ENCODE assay signal across 9 cellular contexts in genomic region chrX:65723706-65724105, GRCh38. TPM values are rescaled to one million over a fixed set of nuclear protein-coding genes. Genes with fewer than 3 reads are reported as not detected.
DNase-seq lines count a peak whose midpoint lies in the region; ATAC-seq and TF ChIP-seq lines count a peak whose summit lies in the region.
"Had no signal": no experiment of that assay in that cellular context is flagged by ENCODE, and none has a peak within 500 bp of the region (broad histone marks: within the 10 kb centered on the region; RNA-seq: fewer than 3 reads in every experiment).

No MANE protein-coding gene starts in this region.

- H3K36me3 ChIP-seq in heart right ventricle = peaks cover 0 to 46% (median 4%) of the 10 kb centered on the region in 9 donors
- peaks cover 7% of the 10 kb centered on the region for H3K36me3 ChIP-seq in right atrium auricular region

- H3K27me3 Mint-ChIP-seq in activated naive CD4-positive, alpha-beta T cell treated with anti-CD3 and anti-CD28 coated beads, Interleukin-2, amount 50 U/mL, for 24 hours = no peaks in the 10 kb centered on the region
- peaks cover 0 to 3% of the 10 kb centered on the region in 2 donors for H3K27me3 Mint-ChIP-seq in stimulated activated naive B cell treated with anti-CD40 and anti-IgM and Interleukin-4, amounts not matched to agents 10 μg/mL and 1 μg/mL and 100 μg/mL, for 72 hours

- intact Hi-C loops in heart right ventricle (cut with DNase I) = loop anchor here in 2 of 10 donors (5.0 to 10.0 kb wide), 2 partner anchors 49 to 126 kb away; no protein-coding TSS in a partner anchor
- intact Hi-C loops in lower leg skin (cut with DNase I; ENCODE audit: low total_unique reads) = loop anchor here (10.0 kb wide), 1 partner anchor 139 kb away; no protein-coding TSS in a partner anchor

- H3K36me3 Mint-ChIP-seq in activated naive CD4-positive, alpha-beta T cell treated with anti-CD3 and anti-CD28 coated beads, Interleukin-2, amount 50 U/mL, for 24 hours = peaks cover 18% of the 10 kb centered on the region
- peaks cover 31 to 48% of the 10 kb centered on the region in 2 donors for H3K36me3 Mint-ChIP-seq in stimulated activated naive B cell treated with anti-CD40 and anti-IgM and Interleukin-4, amounts not matched to agents 10 μg/mL and 1 μg/mL and 100 μg/mL, for 72 hours

- DNase-seq in heart right ventricle (no peak), right atrium auricular region (ENCODE audit: low spot score) (no peak), NCI-H1092 (lab: John Stamatoyannopoulos, UW) (no peak), C1 segment of cervical spinal cord (lab: John Stamatoyannopoulos, UW) (no peak), lower leg skin (ENCODE audit: low spot score in 2 of 2) (no peak)
- peak; percentile 44 for DNase-seq in stimulated activated naive B cell treated with anti-CD40 and anti-IgM and Interleukin-4, amounts not matched to agents 10 μg/mL and 1 μg/mL and 100 μg/mL, for 72 hours

- no peaks in the 10 kb centered on the region for H3K9me3 Mint-ChIP-seq in activated naive CD4-positive, alpha-beta T cell treated with anti-CD3 and anti-CD28 coated beads, Interleukin-2, amount 50 U/mL, for 24 hours
- peaks cover 3% of the 10 kb centered on the region in 2 donors for H3K9me3 Mint-ChIP-seq in stimulated activated naive B cell treated with anti-CD40 and anti-IgM and Interleukin-4, amounts not matched to agents 10 μg/mL and 1 μg/mL and 100 μg/mL, for 72 hours

- H3K27ac ChIP-seq in heart right ventricle (peak overlapping the region in 6 of 10 donors; percentile 12 to 67 (median 36)), right atrium auricular region (no peak overlapping the region)

- ATAC-seq in heart right ventricle (peak in 3 of 8 donors; percentile 8 to 39 (median 18)), HG03135 (IDR thresholded peaks at IDR 0.05; ENCODE audit: unreplicated experiment) (peak; percentile 54)
- peak; percentile 92 to 95 for ATAC-seq in stimulated activated naive B cell treated with anti-CD40 and anti-IgM and Interleukin-4, amounts not matched to agents 10 μg/mL and 1 μg/mL and 100 μg/mL, for 72 hours (replicated peaks)

- no peak for TF ChIP-seq CTCF in heart right ventricle (IDR thresholded peaks at IDR 0.05)
- TF ChIP-seq CTCF in right atrium auricular region (IDR thresholded peaks at IDR 0.05) = no peak
- no peak for TF ChIP-seq CTCF in lower leg skin (IDR thresholded peaks at IDR 0.05)

- H3K27ac Mint-ChIP-seq in activated naive CD4-positive, alpha-beta T cell treated with anti-CD3 and anti-CD28 coated beads, Interleukin-2, amount 50 U/mL, for 24 hours = peak overlapping the region; percentile 88
- peak overlapping the region; percentile 82 for H3K27ac Mint-ChIP-seq in stimulated activated naive B cell treated with anti-CD40 and anti-IgM and Interleukin-4, amounts not matched to agents 10 μg/mL and 1 μg/mL and 100 μg/mL, for 72 hours

- H3K4me3 Mint-ChIP-seq in activated naive CD4-positive, alpha-beta T cell treated with anti-CD3 and anti-CD28 coated beads, Interleukin-2, amount 50 U/mL, for 24 hours = peak overlapping the region; percentile 55
- H3K4me3 Mint-ChIP-seq in stimulated activated naive B cell treated with anti-CD40 and anti-IgM and Interleukin-4, amounts not matched to agents 10 μg/mL and 1 μg/mL and 100 μg/mL, for 72 hours = peak overlapping the region; percentile 24 to 28
- H3K4me3 Mint-ChIP-seq: neural crest cell had no signal

- H3K4me3 ChIP-seq in heart right ventricle (no peak overlapping the region), right atrium auricular region (no peak overlapping the region), lower leg skin (ENCODE audit: low read depth, poor library complexity, severe bottlenecking) (no peak overlapping the region)

- H3K9me3 ChIP-seq in heart right ventricle (no peaks in the 10 kb centered on the region), right atrium auricular region (no peaks in the 10 kb centered on the region)

- peaks cover 0 to 83% (median 38%) of the 10 kb centered on the region in 9 donors for H3K4me1 ChIP-seq in heart right ventricle
- H3K4me1 ChIP-seq in right atrium auricular region = peaks cover 0 to 11% of the 10 kb centered on the region in 2 donors

- TF ChIP-seq POLR2A in lower leg skin (IDR thresholded peaks at IDR 0.05) = no peak

- WGBS in heart right ventricle, 2 donors = 28 to 50% methylated on average over 2 of the region's 2 CpGs
- 45 to 67% methylated on average over 2 of the region's 2 CpGs for WGBS in lower leg skin, 2 donors

- peaks cover 85% of the 10 kb centered on the region for H3K4me1 Mint-ChIP-seq in activated naive CD4-positive, alpha-beta T cell treated with anti-CD3 and anti-CD28 coated beads, Interleukin-2, amount 50 U/mL, for 24 hours
- peaks cover 50 to 72% of the 10 kb centered on the region in 2 donors for H3K4me1 Mint-ChIP-seq in stimulated activated naive B cell treated with anti-CD40 and anti-IgM and Interleukin-4, amounts not matched to agents 10 μg/mL and 1 μg/mL and 100 μg/mL, for 72 hours

- H3K27me3 ChIP-seq in heart right ventricle (peaks cover 0 to 5% (median 0%) of the 10 kb centered on the region in 7 donors), right atrium auricular region (no peaks in the 10 kb centered on the region)

RNA-seq across cellular contexts. Expression of gene MSN, which starts 56.3 kb away (rescaled TPM):
- 100 to 1,000 TPM; 106 to 238 (median 120) TPM for total RNA-seq in heart right ventricle
- polyA plus RNA-seq in heart right ventricle = 100 to 1,000 TPM in 1 of 2 donors, 10 to 100 TPM in 1; 60.2 to 130 TPM
- 100 to 1,000 TPM; 125 to 256 TPM for total RNA-seq in right atrium auricular region
- total RNA-seq in lower leg skin = 100 to 1,000 TPM; 108 to 180 (median 120) TPM

Comparison
In these comparisons a context has a peak if more than half of its experiments do, and no peak if none do; other contexts are left out.
1. H3K27ac ChIP-seq: peak in heart right ventricle (6 of 10); none in right atrium auricular region (0 of 2).